8 cellular contexts compared by ENCODE assay signal in the genomic region with DNA sequence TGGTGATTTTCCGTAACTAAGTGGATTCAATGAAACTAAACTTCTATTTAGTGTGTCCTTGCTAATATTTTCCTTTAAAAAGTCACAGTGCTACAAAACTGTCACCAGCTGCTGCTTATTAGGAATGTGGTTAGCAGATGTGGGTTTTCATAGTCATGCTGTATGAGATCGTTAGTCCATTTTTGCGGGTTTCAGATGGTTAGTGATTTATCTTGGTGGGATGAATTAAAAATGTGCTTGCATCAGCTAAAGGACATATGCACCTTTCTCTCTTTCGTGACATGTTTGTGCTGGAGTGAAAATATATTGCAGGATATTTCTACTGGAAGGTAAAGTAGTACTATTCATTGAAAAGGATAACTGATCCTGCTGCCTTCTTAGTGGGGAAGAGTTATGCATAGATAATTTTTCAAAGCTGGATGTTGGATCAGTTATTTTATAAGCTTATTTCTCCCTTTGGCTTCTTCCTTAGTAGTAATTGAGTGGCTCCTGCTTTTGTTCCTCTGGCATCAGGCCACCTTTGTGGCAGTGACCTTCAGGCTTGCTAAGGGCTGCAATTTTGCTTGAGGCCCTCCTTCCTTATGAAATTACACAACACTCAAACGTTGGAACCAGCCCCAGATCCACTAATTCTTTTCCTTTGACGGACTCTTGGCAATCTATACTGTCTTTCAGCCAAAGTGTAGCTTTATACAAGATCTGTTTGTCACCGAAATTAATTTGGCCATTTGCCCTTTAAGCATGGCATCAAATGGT. TPM values are rescaled to one million over a fixed set of nuclear protein-coding genes. Genes with fewer than 3 reads are reported as not detected.
DNase-seq lines count a peak whose midpoint lies in the region; ATAC-seq and TF ChIP-seq lines count a peak whose summit lies in the region.

No MANE protein-coding gene starts in this region.

- H2BK20ac ChIP-seq in IMR-90 (ENCODE audit: low read depth, low read length), result no peak overlapping the region

- TF ChIP-seq CTCF in IMR-90 (conservative IDR thresholded peaks at IDR 0.05; ENCODE audit: low read depth, low read length) (no peak), WTC11 (IDR thresholded peaks at IDR 0.05) (no peak)

- CTCF ChIA-PET in IMR-90 (lab: Yijun Ruan, JAX) (interaction anchor here (1.0 to 1.1 kb wide), 2 partner anchors 10 to 14 kb away, joined by 3 to 4 read pairs; no protein-coding TSS in a partner anchor), WTC11 (lab: Charles Lee) (no interaction called here)

- no TSS peak for BruUV-seq in IMR-90 (replicated peaks; lab: Mats Ljungman, UMichigan)

- TF ChIP-seq POLR2A in IMR-90 (IDR thresholded peaks at IDR 0.05; ENCODE audit: low read depth, low read length), result no peak

- H3K9me3 ChIP-seq in IMR-90 (ENCODE audit: control insufficient read depth, insufficient read depth, low read length) (no peaks in the 10 kb centered on the region), stomach smooth muscle (ENCODE audit: control insufficient read depth in 2 of 2, low read length in 2 of 2) (no peaks in the 10 kb centered on the region)

- no peak overlapping the region for H3K18ac ChIP-seq in IMR-90 (ENCODE audit: low read depth, low read length)

- dilution Hi-C loops in IMR-90 (cut with HindIII; ENCODE audit: low sequenced_read_pairs, unreplicated experiment), result no loop called here

- H2BK120ac ChIP-seq in IMR-90 (ENCODE audit: low read depth, low read length), result 0 out of 2 replicates have a peak overlapping the region, but pooled peaks have one; percentile 16

- H3K4me1 ChIP-seq in IMR-90 (ENCODE audit: control insufficient read depth, insufficient read depth, low read length), result peaks cover 13% of the 10 kb centered on the region
- peaks cover 8% of the 10 kb centered on the region for H3K4me1 ChIP-seq in stomach smooth muscle (ENCODE audit: control insufficient read depth, insufficient read depth, low read length)

- no peak overlapping the region for H4K91ac ChIP-seq in IMR-90 (ENCODE audit: insufficient read depth, low read depth, low read length)

- H3K79me1 ChIP-seq in IMR-90 (ENCODE audit: low read depth in 1 of 2, low read length in 2 of 2), result peaks cover 0 to 9% of the 10 kb centered on the region in 2 experiments; a peak in 1 of 4 replicates

- no peaks in the 10 kb centered on the region for H3K9me3 Mint-ChIP-seq in WTC11
- no peaks in the 10 kb centered on the region for H3K9me3 Mint-ChIP-seq in natural killer cell treated with Interleukin-12 subunit alpha and Interleukin-12 subunit beta and Interleukin-15 and Interleukin-18, amount 100 ng/mL, for 72 hours

- WGBS in IMR-90 (ENCODE audit: extremely low coverage in 2 of 2, insufficient read length in 1 of 2), 2 experiments, result no CpG with 5 or more reads among the region's 7 CpGs

- peaks cover 1% of the 10 kb centered on the region; the same call in 1 of the 2 replicates for H3K36me3 ChIP-seq in IMR-90 (ENCODE audit: control insufficient read depth, insufficient read depth, low read length)
- H3K36me3 ChIP-seq in stomach smooth muscle (ENCODE audit: control insufficient read depth in 2 of 2, insufficient read depth in 2 of 2, low read length in 2 of 2), result no peaks in the 10 kb centered on the region

- ATAC-seq in IMR-90 (ENCODE audit: low read depth) (peak; percentile 50), WTC11 (no peak)
- ATAC-seq in natural killer cell treated with Interleukin-12 subunit alpha and Interleukin-12 subunit beta and Interleukin-15 and Interleukin-18, amount 100 ng/mL, for 72 hours, result no peak

- peaks cover 2% of the 10 kb centered on the region; the same call in 1 of the 2 replicates for H3K36me3 Mint-ChIP-seq in WTC11
- no peaks in the 10 kb centered on the region for H3K36me3 Mint-ChIP-seq in natural killer cell treated with Interleukin-12 subunit alpha and Interleukin-12 subunit beta and Interleukin-15 and Interleukin-18, amount 100 ng/mL, for 72 hours

- H3K9ac ChIP-seq in IMR-90 (ENCODE audit: low read depth, low read length) (no peak overlapping the region), stomach smooth muscle (ENCODE audit: low read length in 2 of 2) (no peak overlapping the region)

- H3K27me3 Mint-ChIP-seq in WTC11 (ENCODE audit: low read depth), result no peaks in the 10 kb centered on the region
- H3K27me3 Mint-ChIP-seq in natural killer cell treated with Interleukin-12 subunit alpha and Interleukin-12 subunit beta and Interleukin-15 and Interleukin-18, amount 100 ng/mL, for 72 hours, result no peaks in the 10 kb centered on the region

- no peak overlapping the region for H3K4me3 Mint-ChIP-seq in WTC11
- no peak overlapping the region for H3K4me3 Mint-ChIP-seq in natural killer cell treated with Interleukin-12 subunit alpha and Interleukin-12 subunit beta and Interleukin-15 and Interleukin-18, amount 100 ng/mL, for 72 hours

- H3K4me3 ChIP-seq in IMR-90 (ENCODE audit: insufficient read depth, low read depth, low read length) (no peak overlapping the region), stomach smooth muscle (ENCODE audit: low read length in 2 of 2) (no peak overlapping the region)

- H3K4ac ChIP-seq in IMR-90 (ENCODE audit: low read depth, low read length), result no peak overlapping the region

- H3K27ac Mint-ChIP-seq in WTC11, result peak overlapping the region; percentile 2; the same call in 1 of the 2 replicates
- H3K27ac Mint-ChIP-seq in natural killer cell treated with Interleukin-12 subunit alpha and Interleukin-12 subunit beta and Interleukin-15 and Interleukin-18, amount 100 ng/mL, for 72 hours, result no peak overlapping the region

- no peaks in the 10 kb centered on the region for H4K20me1 ChIP-seq in IMR-90 (ENCODE audit: insufficient read depth, low read length)

- H3K14ac ChIP-seq in IMR-90 (replicated peaks; ENCODE audit: low read depth, low read length), result no peak overlapping the region

- intact Hi-C loops in IMR-90 (cut with micrococcal nuclease), result no loop called here

- H3K4me1 Mint-ChIP-seq in WTC11, result no peaks in the 10 kb centered on the region
- H3K4me1 Mint-ChIP-seq in natural killer cell treated with Interleukin-12 subunit alpha and Interleukin-12 subunit beta and Interleukin-15 and Interleukin-18, amount 100 ng/mL, for 72 hours (ENCODE audit: low read depth in 2 of 2), result peaks cover 11 to 13% of the 10 kb centered on the region in 2 donors

- H3K27me3 ChIP-seq in IMR-90 (ENCODE audit: control insufficient read depth, insufficient read depth, low read length), result no peaks in the 10 kb centered on the region
- no peaks in the 10 kb centered on the region for H3K27me3 ChIP-seq in stomach smooth muscle (ENCODE audit: control insufficient read depth in 1 of 2, insufficient read depth in 2 of 2, low read length in 2 of 2)

- TF ChIP-seq RAD21 in IMR-90 (IDR thresholded peaks at IDR 0.05; ENCODE audit: low read length), result no peak

- POLR2A ChIA-PET in IMR-90 (lab: Charles Lee; ENCODE audit: unreplicated experiment), result interaction anchor here (0.6 kb wide), 2 partner anchors 46 to 201 kb away, joined by 4 to 5 read pairs; no protein-coding TSS in a partner anchor
- POLR2A ChIA-PET in WTC11 (lab: Charles Lee), result interaction anchor here (0.6 kb wide), 1 partner anchor 48 kb away, joined by 7 read pairs; no protein-coding TSS in a partner anchor

- H2AK9ac ChIP-seq in IMR-90 (replicated peaks; ENCODE audit: low read depth, low read length, poor library complexity), result no peak overlapping the region

- no peak overlapping the region for H3K56ac ChIP-seq in IMR-90 (ENCODE audit: extremely low read depth, insufficient read depth, low read length)

- peak; percentile 84 for DNase-seq in IMR-90
- DNase-seq in WTC11 (ENCODE audit: low spot score), result no peak
- peak; percentile 37 for DNase-seq in hepatic stellate cell (ENCODE audit: low spot score)
- no peak for DNase-seq in natural killer cell treated with Interleukin-12 subunit alpha and Interleukin-12 subunit beta and Interleukin-15 and Interleukin-18, amount 100 ng/mL, for 72 hours (ENCODE audit: low spot score)
- no peak for DNase-seq in NCI-H526 (lab: John Stamatoyannopoulos, UW)
- DNase-seq in SK-N-DZ (ENCODE audit: low spot score), result no peak
- no peak for DNase-seq in D341Med (ENCODE audit: low spot score)

- in situ Hi-C loops in IMR-90 (cut with MboI; ENCODE audit: low sequenced_read_pairs), result no loop called here

- H4K5ac ChIP-seq in IMR-90 (ENCODE audit: low read depth, low read length), result no peak overlapping the region

- no peak overlapping the region for H3K23ac ChIP-seq in IMR-90 (ENCODE audit: low read depth, low read length)

- peak overlapping the region in 1 of 2 experiments; percentile 6; a peak in 1 of 4 replicates for H4K8ac ChIP-seq in IMR-90 (ENCODE audit: low read depth in 2 of 2, low read length in 2 of 2)

- 0 out of 2 replicates have a peak overlapping the region, but pooled peaks have one; percentile 6 for H2AK5ac ChIP-seq in IMR-90 (ENCODE audit: low read depth, low read length)

- peaks cover 16% of the 10 kb centered on the region for H3K9me1 ChIP-seq in IMR-90 (ENCODE audit: insufficient read depth, low read length)

- no peak overlapping the region for H2BK15ac ChIP-seq in IMR-90 (ENCODE audit: low read depth, low read length)

- peak overlapping the region; percentile 38 for H3K4me2 ChIP-seq in IMR-90 (ENCODE audit: low read depth, low read length)

- no peak overlapping the region for H2AFZ ChIP-seq in IMR-90 (replicated peaks; ENCODE audit: low read length, poor library complexity)

- H3K27ac ChIP-seq in IMR-90 (ENCODE audit: insufficient read depth, low read length) (peak overlapping the region; percentile 41; the same call in 1 of the 2 replicates), stomach smooth muscle (ENCODE audit: low read length) (peak overlapping the region; percentile 31)

- H2BK5ac ChIP-seq in IMR-90 (ENCODE audit: low read depth, low read length, poor library complexity, severe bottlenecking), result peak overlapping the region; percentile 4

RNA-seq across cellular contexts. Expression of gene SNTB2, which starts 7.5 kb away (rescaled TPM):
- 47.5 and 58.0 TPM in 2 replicates for total RNA-seq in IMR-90 (2012; rRNA removed)
- polyA plus RNA-seq in IMR-90 (2012; rRNA removed), result 23.5 and 24.8 TPM in 2 replicates
- 7.3 and 30.5 TPM in 2 replicates for polyA plus RNA-seq in IMR-90 (2012; cell fraction: cytosol; rRNA removed)
- polyA plus RNA-seq in IMR-90 (2012; cell fraction: nucleus; rRNA removed; ENCODE audit: low replicate concordance), result 43.5 and 44.6 TPM in 2 replicates
- total RNA-seq in WTC11 (2021), result 21.0 to 23.7 TPM (median 23.7 TPM) in 3 replicates
- 10 to 100 TPM; 10.7 to 26.1 TPM for total RNA-seq in natural killer cell treated with Interleukin-12 subunit alpha and Interleukin-12 subunit beta and Interleukin-15 and Interleukin-18, amount 100 ng/mL, for 72 hours
- 5.9 and 8.4 TPM in 2 replicates for polyA plus RNA-seq in SK-N-DZ (2014; cell fraction: cytosol; rRNA removed)
- polyA plus RNA-seq in SK-N-DZ (2014; cell fraction: nucleus; rRNA removed), result 5.8 and 8.8 TPM in 2 replicates

RNA-seq across cellular contexts. Expression of gene UTP4, which starts 47.0 kb away (rescaled TPM):
- total RNA-seq in IMR-90 (2012; rRNA removed), result 30.0 and 32.1 TPM in 2 replicates
- polyA plus RNA-seq in IMR-90 (2012; rRNA removed), result 60.3 and 61.8 TPM in 2 replicates
- polyA plus RNA-seq in IMR-90 (2012; cell fraction: cytosol; rRNA removed), result 24.3 and 27.2 TPM in 2 replicates
- polyA plus RNA-seq in IMR-90 (2012; cell fraction: nucleus; rRNA removed; ENCODE audit: low replicate concordance), result 43.2 and 50.8 TPM in 2 replicates
- 71.0 to 85.7 TPM (median 74.4 TPM) in 3 replicates for total RNA-seq in WTC11 (2021)
- total RNA-seq in natural killer cell treated with Interleukin-12 subunit alpha and Interleukin-12 subunit beta and Interleukin-15 and Interleukin-18, amount 100 ng/mL, for 72 hours, result 10 to 100 TPM; 72.9 to 92.0 TPM
- 22.8 and 30.1 TPM in 2 replicates for polyA plus RNA-seq in SK-N-DZ (2014; cell fraction: cytosol; rRNA removed)
- polyA plus RNA-seq in SK-N-DZ (2014; cell fraction: nucleus; rRNA removed), result 33.6 and 43.8 TPM in 2 replicates

RNA-seq across cellular contexts. Expression of gene CHTF8, which starts 47.0 kb away (rescaled TPM):
- total RNA-seq in IMR-90 (2012; rRNA removed) (40.8 and 47.1 TPM in 2 replicates), WTC11 (2021) (115 to 134 TPM (median 132 TPM) in 3 replicates)
- polyA plus RNA-seq in IMR-90 (2012; rRNA removed), result 95.6 and 122 TPM in 2 replicates
- polyA plus RNA-seq in IMR-90 (2012; cell fraction: cytosol; rRNA removed), result 40.0 and 73.4 TPM in 2 replicates
- 40.8 and 52.9 TPM in 2 replicates for polyA plus RNA-seq in IMR-90 (2012; cell fraction: nucleus; rRNA removed; ENCODE audit: low replicate concordance)
- 100 to 1,000 TPM; 118 to 133 TPM for total RNA-seq in natural killer cell treated with Interleukin-12 subunit alpha and Interleukin-12 subunit beta and Interleukin-15 and Interleukin-18, amount 100 ng/mL, for 72 hours
- 135 and 144 TPM in 2 replicates for polyA plus RNA-seq in SK-N-DZ (2014; cell fraction: cytosol; rRNA removed)
- polyA plus RNA-seq in SK-N-DZ (2014; cell fraction: nucleus; rRNA removed), result 91.1 and 114 TPM in 2 replicates

Comparison
In these comparisons a context has a peak if more than half of its experiments do, and no peak if none do; other contexts are left out.
1. DNase-seq: peak in IMR-90 (single experiment) and hepatic stellate cell (single experiment); none in WTC11 (single experiment), natural killer cell treated with Interleukin-12 subunit alpha and Interleukin-12 subunit beta and Interleukin-15 and Interleukin-18, amount 100 ng/mL, for 72 hours (single experiment), NCI-H526 (0 of 2), SK-N-DZ (single experiment) and D341Med (single experiment).